17 cellular contexts compared by ENCODE assay signal in genomic region chr13:32504263-32504662, GRCh38.
"Had no signal": no experiment of that assay in that cellular context is flagged by ENCODE, and none has a peak within 500 bp of the region (broad histone marks: within the 10 kb centered on the region; RNA-seq: fewer than 3 reads in every experiment).

No MANE protein-coding gene starts in this region.

- H3K4me1 ChIP-seq: lower lobe of right lung, psoas muscle, upper lobe of right lung had no signal

- ATAC-seq: activated naive CD8-positive, alpha-beta T cell treated with anti-CD3 and anti-CD28 coated beads, Interleukin-2, amount 50 U/mL, for 24 hours; effector memory CD8-positive, alpha-beta T cell; lower lobe of right lung; stimulated activated naive CD8-positive, alpha-beta T cell treated with anti-CD3 and anti-CD28 coated beads, Interleukin-15, Interleukin-2, amounts not matched to agents 100 U/mL and 50 U/mL, for 24 hours; T-helper 17 cell; upper lobe of right lung had no signal

- H3K9me3 Mint-ChIP-seq: activated naive CD8-positive, alpha-beta T cell treated with anti-CD3 and anti-CD28 coated beads, Interleukin-2, amount 50 U/mL, for 24 hours; effector memory CD8-positive, alpha-beta T cell; naive B cell had no signal

- H3K27me3 Mint-ChIP-seq: activated naive CD8-positive, alpha-beta T cell treated with anti-CD3 and anti-CD28 coated beads, Interleukin-2, amount 50 U/mL, for 24 hours; effector memory CD8-positive, alpha-beta T cell; naive B cell; T-helper 17 cell had no signal

- H3K27ac ChIP-seq: lower lobe of right lung, psoas muscle, upper lobe of right lung had no signal

- H3K36me3 Mint-ChIP-seq: naive B cell had no signal

- H3K27ac Mint-ChIP-seq: activated naive CD8-positive, alpha-beta T cell treated with anti-CD3 and anti-CD28 coated beads, Interleukin-2, amount 50 U/mL, for 24 hours; T-helper 17 cell had no signal

- H3K4me3 Mint-ChIP-seq: activated naive CD8-positive, alpha-beta T cell treated with anti-CD3 and anti-CD28 coated beads, Interleukin-2, amount 50 U/mL, for 24 hours; effector memory CD8-positive, alpha-beta T cell; naive B cell; T-helper 17 cell had no signal

- DNase-seq: activated CD4-positive, alpha-beta T cell treated with anti-CD3 and anti-CD28 coated beads, Interleukin-2, amount 50 U/mL, for 1 hour; activated CD4-positive, CD25-positive, alpha-beta regulatory T cell; activated effector memory CD4-positive, alpha-beta T cell treated with Interleukin-2 at 50 U/mL for 16 hours; activated naive CD8-positive, alpha-beta T cell treated with anti-CD3 and anti-CD28 coated beads, Interleukin-2, amount 50 U/mL, for 24 hours; caudate nucleus; cortex of kidney; effector memory CD8-positive, alpha-beta T cell; erythroblast; hypothalamus; lower lobe of right lung; naive B cell; nucleus accumbens; psoas muscle; stimulated activated CD4-positive, alpha-beta T cell treated with anti-CD3 and anti-CD28 coated beads, Interleukin-2, amount 100 ng/mL, for 48 hours; stimulated activated naive CD8-positive, alpha-beta T cell treated with anti-CD3 and anti-CD28 coated beads, Interleukin-15, Interleukin-2, amounts not matched to agents 100 U/mL and 50 U/mL, for 24 hours; T-helper 17 cell; upper lobe of right lung had no signal

- H3K9me3 ChIP-seq: lower lobe of right lung, psoas muscle, upper lobe of right lung had no signal

- H3K4me3 ChIP-seq: lower lobe of right lung, psoas muscle, upper lobe of right lung had no signal

- H3K27me3 ChIP-seq: upper lobe of right lung had no signal
